In the genomic region with DNA sequence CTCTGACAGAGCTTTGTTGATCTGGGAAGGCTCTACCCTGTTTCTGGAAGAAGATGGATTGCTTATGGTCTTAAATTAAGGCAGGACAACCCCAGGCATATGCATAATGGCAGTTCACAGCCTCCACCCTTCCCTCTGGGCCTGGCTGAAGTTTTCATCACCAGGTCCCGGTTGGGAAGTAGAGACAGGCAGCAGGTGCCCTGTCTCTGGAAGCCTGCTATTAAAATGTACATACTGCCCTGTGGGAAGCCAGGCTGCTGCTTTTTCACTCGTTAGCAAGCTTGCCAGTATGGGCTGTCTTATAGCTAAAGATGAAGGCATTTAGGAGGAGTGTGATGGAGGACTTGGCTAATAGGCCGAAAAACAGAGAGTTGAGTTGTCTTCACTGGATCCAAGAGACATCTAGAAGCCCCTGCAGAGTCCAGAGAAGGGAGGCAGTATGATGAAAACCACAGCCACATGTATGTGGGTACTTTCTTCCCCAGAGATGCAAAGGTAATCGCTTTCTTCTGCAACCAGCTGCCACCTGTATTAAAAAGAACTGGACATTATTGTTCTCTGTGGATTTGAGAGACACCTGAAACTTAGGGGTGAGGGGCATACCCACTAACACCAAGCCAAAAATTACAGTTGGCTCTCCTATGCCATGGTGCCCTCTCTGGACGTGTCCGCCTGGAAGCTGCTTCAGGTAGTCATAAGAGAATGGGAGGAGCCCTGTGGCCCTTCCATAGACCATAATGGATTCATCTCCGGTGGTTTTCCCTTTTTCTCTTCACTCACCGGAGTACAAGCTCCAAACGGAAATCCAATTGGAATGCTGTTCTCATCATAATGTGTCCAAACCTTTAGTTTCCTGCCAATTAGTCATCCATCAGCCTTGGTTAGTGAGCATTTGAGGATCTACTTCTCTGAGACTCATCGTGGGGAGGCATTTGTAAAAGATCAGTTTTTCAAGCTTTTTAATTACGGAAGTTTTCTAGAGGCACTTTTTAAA, we compare ENCODE assay signal across 12 cellular contexts. TPM values are rescaled to one million over a fixed set of nuclear protein-coding genes. Genes with fewer than 3 reads are reported as not detected.
A peak's percentile ranks its signal among the peaks of the same experiment; 100 is the strongest.
DNase-seq lines count a peak whose midpoint lies in the region; ATAC-seq and TF ChIP-seq lines count a peak whose summit lies in the region.
"Had no signal": no experiment of that assay in that cellular context is flagged by ENCODE, and none has a peak within 500 bp of the region (broad histone marks: within the 10 kb centered on the region; RNA-seq: fewer than 3 reads in every experiment).

No MANE protein-coding gene starts in this region.

- POLR2A ChIA-PET in MCF 10A (lab: Yijun Ruan, JAX) (interaction anchor here (0.8 to 7.8 kb wide), 6 partner anchors 18 to 45 kb away, joined by 3 to 121 read pairs (median 10); partner anchors contain the start of gene ABHD2), WTC11 (lab: Charles Lee) (interaction anchor here (0.7 kb wide), 1 partner anchor 222 kb away, joined by 3 read pairs; no protein-coding TSS in a partner anchor)

- no peak for TF ChIP-seq CTCF in MCF 10A (IDR thresholded peaks at IDR 0.05; ENCODE audit: unreplicated experiment)
- no peak for TF ChIP-seq CTCF in breast epithelium (IDR thresholded peaks at IDR 0.05)
- TF ChIP-seq CTCF in WTC11 (IDR thresholded peaks at IDR 0.05) = no peak
- TF ChIP-seq CTCF in upper lobe of right lung (IDR thresholded peaks at IDR 0.05) = no peak

- H3K27ac Mint-ChIP-seq in MCF 10A (ENCODE audit: low read depth, unreplicated experiment) (peak overlapping the region; percentile 91), WTC11 (peak overlapping the region; percentile 83)

- H3K4me3 Mint-ChIP-seq in MCF 10A (ENCODE audit: unreplicated experiment) (no peak overlapping the region), WTC11 (no peak overlapping the region)

- DNase-seq in MCF 10A (ENCODE audit: unreplicated experiment) = peak; percentile 80
- no peak for DNase-seq in breast epithelium (ENCODE audit: low spot score in 2 of 2)
- DNase-seq in WTC11 (ENCODE audit: low spot score) = no peak
- DNase-seq in iris pigment epithelial cell (ENCODE audit: low read depth) = peak; percentile 66
- DNase-seq in upper lobe of right lung = no peak
- no peak for DNase-seq in midbrain (lab: John Stamatoyannopoulos, UW)
- DNase-seq: activated CD4-positive, CD25-positive, alpha-beta regulatory T cell; GF-D8; SHP77 had no signal

- H3K27me3 ChIP-seq in breast epithelium = no peaks in the 10 kb centered on the region
- no peaks in the 10 kb centered on the region for H3K27me3 ChIP-seq in upper lobe of right lung

- BruUV-seq in MCF 10A (replicated peaks; lab: Mats Ljungman, UMichigan) = no TSS peak

- H3K4me3 ChIP-seq in breast epithelium (no peak overlapping the region), upper lobe of right lung (no peak overlapping the region)
- H3K4me3 ChIP-seq: skin epidermis had no signal

- H3K9me3 Mint-ChIP-seq in MCF 10A (ENCODE audit: unreplicated experiment) = no peaks in the 10 kb centered on the region
- no peaks in the 10 kb centered on the region for H3K9me3 Mint-ChIP-seq in WTC11

- no peak for TF ChIP-seq POLR2A in breast epithelium (IDR thresholded peaks at IDR 0.05)

- H3K9me3 ChIP-seq in breast epithelium (no peaks in the 10 kb centered on the region), upper lobe of right lung (no peaks in the 10 kb centered on the region)

- H3K4me1 ChIP-seq in breast epithelium (no peaks in the 10 kb centered on the region), upper lobe of right lung (peaks cover 27% of the 10 kb centered on the region)

- ATAC-seq in WTC11 (peak; percentile 65), upper lobe of right lung (no peak), HG03280 (IDR thresholded peaks at IDR 0.05; ENCODE audit: unreplicated experiment) (no peak), GM18520 (IDR thresholded peaks at IDR 0.05; ENCODE audit: unreplicated experiment) (no peak)

- peaks cover 14% of the 10 kb centered on the region for H3K36me3 Mint-ChIP-seq in MCF 10A (ENCODE audit: insufficient read depth, unreplicated experiment)
- H3K36me3 Mint-ChIP-seq in WTC11 = peaks cover 13% of the 10 kb centered on the region

- CTCF ChIA-PET in MCF 10A (lab: Yijun Ruan, JAX) = interaction anchor here (0.5 to 1.8 kb wide), 12 partner anchors 24 to 481 kb away, joined by 3 to 15 read pairs (median 4); partner anchors contain the start of gene ABHD2
- CTCF ChIA-PET in WTC11 (lab: Charles Lee) = interaction anchor here (0.8 to 1.0 kb wide), 4 partner anchors 10 to 55 kb away, joined by 3 to 6 read pairs (median 4); no protein-coding TSS in a partner anchor

- no peaks in the 10 kb centered on the region for H3K27me3 Mint-ChIP-seq in MCF 10A (ENCODE audit: insufficient read depth, unreplicated experiment)
- H3K27me3 Mint-ChIP-seq in WTC11 (ENCODE audit: low read depth) = no peaks in the 10 kb centered on the region; the same call in 1 of the 2 replicates

- H3K4me1 Mint-ChIP-seq in MCF 10A (ENCODE audit: insufficient read depth, unreplicated experiment) (peaks cover 35% of the 10 kb centered on the region), WTC11 (peaks cover 22% of the 10 kb centered on the region)

- H3K27ac ChIP-seq in breast epithelium = no peak overlapping the region
- peak overlapping the region; percentile 80 for H3K27ac ChIP-seq in upper lobe of right lung

- H3K36me3 ChIP-seq in breast epithelium (no peaks in the 10 kb centered on the region), upper lobe of right lung (peaks cover 50% of the 10 kb centered on the region)

- intact Hi-C loops in MCF 10A (cut with micrococcal nuclease) (no loop called here), breast epithelium (cut with DNase I; ENCODE audit: low total_unique reads) (loop anchor here (10.0 kb wide), 1 partner anchor 68 kb away; no protein-coding TSS in a partner anchor), upper lobe of right lung (cut with DNase I) (no loop called here)

TF ChIP-seq in WTC11, 78 proteins besides CTCF, POLR2A, EP300 and RAD21 (continues in another document):
- no peak for TF ChIP-seq ERG (CRISPR knock-in tag; IDR thresholded peaks at IDR 0.05)
- TF ChIP-seq NFATC4 (CRISPR knock-in tag; IDR thresholded peaks at IDR 0.05) = no peak
- TF ChIP-seq, protein P1, sequence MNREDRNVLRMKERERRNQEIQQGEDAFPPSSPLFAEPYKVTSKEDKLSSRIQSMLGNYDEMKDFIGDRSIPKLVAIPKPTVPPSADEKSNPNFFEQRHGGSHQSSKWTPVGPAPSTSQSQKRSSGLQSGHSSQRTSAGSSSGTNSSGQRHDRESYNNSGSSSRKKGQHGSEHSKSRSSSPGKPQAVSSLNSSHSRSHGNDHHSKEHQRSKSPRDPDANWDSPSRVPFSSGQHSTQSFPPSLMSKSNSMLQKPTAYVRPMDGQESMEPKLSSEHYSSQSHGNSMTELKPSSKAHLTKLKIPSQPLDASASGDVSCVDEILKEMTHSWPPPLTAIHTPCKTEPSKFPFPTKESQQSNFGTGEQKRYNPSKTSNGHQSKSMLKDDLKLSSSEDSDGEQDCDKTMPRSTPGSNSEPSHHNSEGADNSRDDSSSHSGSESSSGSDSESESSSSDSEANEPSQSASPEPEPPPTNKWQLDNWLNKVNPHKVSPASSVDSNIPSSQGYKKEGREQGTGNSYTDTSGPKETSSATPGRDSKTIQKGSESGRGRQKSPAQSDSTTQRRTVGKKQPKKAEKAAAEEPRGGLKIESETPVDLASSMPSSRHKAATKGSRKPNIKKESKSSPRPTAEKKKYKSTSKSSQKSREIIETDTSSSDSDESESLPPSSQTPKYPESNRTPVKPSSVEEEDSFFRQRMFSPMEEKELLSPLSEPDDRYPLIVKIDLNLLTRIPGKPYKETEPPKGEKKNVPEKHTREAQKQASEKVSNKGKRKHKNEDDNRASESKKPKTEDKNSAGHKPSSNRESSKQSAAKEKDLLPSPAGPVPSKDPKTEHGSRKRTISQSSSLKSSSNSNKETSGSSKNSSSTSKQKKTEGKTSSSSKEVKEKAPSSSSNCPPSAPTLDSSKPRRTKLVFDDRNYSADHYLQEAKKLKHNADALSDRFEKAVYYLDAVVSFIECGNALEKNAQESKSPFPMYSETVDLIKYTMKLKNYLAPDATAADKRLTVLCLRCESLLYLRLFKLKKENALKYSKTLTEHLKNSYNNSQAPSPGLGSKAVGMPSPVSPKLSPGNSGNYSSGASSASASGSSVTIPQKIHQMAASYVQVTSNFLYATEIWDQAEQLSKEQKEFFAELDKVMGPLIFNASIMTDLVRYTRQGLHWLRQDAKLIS (CRISPR knock-in tag; IDR thresholded peaks at IDR 0.05; ENCODE audit: borderline replicate concordance) = no peak
- TF ChIP-seq ZBTB21 (CRISPR knock-in tag; IDR thresholded peaks at IDR 0.05; ENCODE audit: borderline replicate concordance) = no peak
- TF ChIP-seq CBFB (CRISPR knock-in tag; IDR thresholded peaks at IDR 0.05; ENCODE audit: low read depth) = no peak
- no peak for TF ChIP-seq ZNF423 (CRISPR knock-in tag; IDR thresholded peaks at IDR 0.05)
- TF ChIP-seq SP1 (CRISPR knock-in tag; conservative IDR thresholded peaks at IDR 0.05) = no peak
- TF ChIP-seq E2F5 (CRISPR knock-in tag; IDR thresholded peaks at IDR 0.05) = no peak
- no peak for TF ChIP-seq GRHL2 (CRISPR knock-in tag; IDR thresholded peaks at IDR 0.05; ENCODE audit: insufficient replicate concordance, severe bottlenecking)

RNA-seq across cellular contexts. Expression of gene ABHD2, which starts 34.6 kb away (rescaled TPM):
- total RNA-seq in MCF 10A (2022) (47.7 and 55.9 TPM in 2 replicates), breast epithelium (10 to 100 TPM; 76.7 to 91.2 (median 80.3) TPM), WTC11 (2021) (26.2 to 29.7 TPM (median 29.5 TPM) in 3 replicates), upper lobe of right lung (182 TPM)

Comparison
In these comparisons a context has a peak if more than half of its experiments do, and no peak if none do; other contexts are left out.
1. DNase-seq: peak in MCF 10A (single experiment) and iris pigment epithelial cell (single experiment); none in breast epithelium (0 of 2), WTC11 (single experiment), upper lobe of right lung (single experiment) and midbrain (single experiment).